ENCODE assay signal across 29 cellular contexts in genomic region chr2:68846056-68846455, GRCh38. TPM values are rescaled to one million over a fixed set of nuclear protein-coding genes. Genes with fewer than 3 reads are reported as not detected.
"Had no signal": no experiment of that assay in that cellular context is flagged by ENCODE, and none has a peak within 500 bp of the region (broad histone marks: within the 10 kb centered on the region; RNA-seq: fewer than 3 reads in every experiment).

No MANE protein-coding gene starts in this region.

- H3K79me2 ChIP-seq: hepatocyte had no signal

- H2AFZ ChIP-seq: hepatocyte had no signal

- DNase-seq: islet precursor cell; lower lobe of right lung; mammary epithelial cell; mesenchymal stem cell; naive thymus-derived CD8-positive, alpha-beta T cell; nucleus accumbens; pancreas; psoas muscle; right lobe of liver; stimulated activated CD4-positive, alpha-beta T cell treated with anti-CD3 and anti-CD28 coated beads, Interleukin-12 subunit alpha, Interleukin-12 subunit beta, amount 100 ng/mL, for 4 hours; stimulated activated CD4-positive, alpha-beta T cell treated with anti-CD3 and anti-CD28 coated beads, Interleukin-15, amount 100 ng/mL, for 24 hours; stimulated activated CD4-positive, alpha-beta T cell treated with anti-CD3 and anti-CD28 coated beads, Interleukin-2, amount 100 ng/mL, for 24 hours; stimulated activated CD4-positive, alpha-beta T cell treated with anti-CD3 and anti-CD28 coated beads, Interleukin-4, amount 100 ng/mL, for 1 hour; stimulated activated naive B cell treated with anti-CD40 and anti-IgM and Interleukin-4, amounts not matched to agents 10 μg/mL and 1 μg/mL and 100 μg/mL, for 72 hours; stimulated activated naive CD8-positive, alpha-beta T cell treated with anti-CD3 and anti-CD28 coated beads, Interleukin-15, Interleukin-2, amounts not matched to agents 100 U/mL and 50 U/mL, for 24 hours; stomach; testis; thyroid gland; transverse colon; upper lobe of left lung had no signal

- H3K4me1 ChIP-seq: lower lobe of right lung, pancreas, psoas muscle, right lobe of liver, stomach, testis, thyroid gland, transverse colon, vagina had no signal

- H3K4me3 ChIP-seq: hepatocyte, lower lobe of right lung, pancreas, psoas muscle, right lobe of liver, skin epidermis, stomach, testis, thyroid gland, transverse colon, upper lobe of left lung, vagina had no signal

- H3K4me2 ChIP-seq: hepatocyte had no signal

- H3K9me3 ChIP-seq: lower lobe of right lung, pancreas, psoas muscle, right lobe of liver, stomach, testis, thyroid gland, transverse colon, upper lobe of left lung, vagina had no signal

- ATAC-seq: left lobe of liver; lower lobe of right lung; naive thymus-derived CD8-positive, alpha-beta T cell; pancreas; psoas muscle; right lobe of liver; stimulated activated naive B cell treated with anti-CD40 and anti-IgM and Interleukin-4, amounts not matched to agents 10 μg/mL and 1 μg/mL and 100 μg/mL, for 72 hours; stimulated activated naive CD8-positive, alpha-beta T cell treated with anti-CD3 and anti-CD28 coated beads, Interleukin-15, Interleukin-2, amounts not matched to agents 100 U/mL and 50 U/mL, for 24 hours had no signal

- H3K27me3 ChIP-seq: hepatocyte, pancreas, right lobe of liver, stomach, testis, thyroid gland, transverse colon, upper lobe of left lung, vagina had no signal

- H3K36me3 ChIP-seq: lower lobe of right lung, pancreas, right lobe of liver, stomach, thyroid gland, transverse colon, upper lobe of left lung, vagina had no signal

- H3K27ac ChIP-seq: hepatocyte, lower lobe of right lung, pancreas, psoas muscle, right lobe of liver, skin epidermis, stomach, testis, thyroid gland, transverse colon, upper lobe of left lung, vagina had no signal

RNA-seq across cellular contexts. Expression of gene BMP10, which starts 25.1 kb away (rescaled TPM):
- total RNA-seq: kidney epithelial cell; mucosa of gallbladder; naive thymus-derived CD8-positive, alpha-beta T cell; neural crest cell; osteoblast; pancreas; testis; thyroid gland; transverse colon; upper lobe of left lung; urinary bladder; vagina had no signal
- polyA plus RNA-seq: hepatocyte; mammary epithelial cell; naive thymus-derived CD8-positive, alpha-beta T cell; pancreas; psoas muscle; stomach; urinary bladder had no signal
